Comparison of ENCODE assay signal across 1 cellular context in genomic region chr14:60331201-60332045, GRCh38.
TF ChIP-seq lines count a peak whose summit lies in the region.

No MANE protein-coding gene starts in this region.

TF ChIP-seq in HepG2, 621 proteins besides CTCF, POLR2A, EP300 and RAD21 (continued from another document and continues in another):
- TF ChIP-seq, protein P1, sequence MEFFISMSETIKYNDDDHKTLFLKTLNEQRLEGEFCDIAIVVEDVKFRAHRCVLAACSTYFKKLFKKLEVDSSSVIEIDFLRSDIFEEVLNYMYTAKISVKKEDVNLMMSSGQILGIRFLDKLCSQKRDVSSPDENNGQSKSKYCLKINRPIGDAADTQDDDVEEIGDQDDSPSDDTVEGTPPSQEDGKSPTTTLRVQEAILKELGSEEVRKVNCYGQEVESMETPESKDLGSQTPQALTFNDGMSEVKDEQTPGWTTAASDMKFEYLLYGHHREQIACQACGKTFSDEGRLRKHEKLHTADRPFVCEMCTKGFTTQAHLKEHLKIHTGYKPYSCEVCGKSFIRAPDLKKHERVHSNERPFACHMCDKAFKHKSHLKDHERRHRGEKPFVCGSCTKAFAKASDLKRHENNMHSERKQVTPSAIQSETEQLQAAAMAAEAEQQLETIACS (CRISPR knock-in tag; IDR thresholded peaks at IDR 0.05), result peak; percentile 78
- TF ChIP-seq SPEN (CRISPR knock-in tag; IDR thresholded peaks at IDR 0.05; ENCODE audit: low read depth) (0 out of 2 replicates have a peak, but pooled peaks have one; percentile 29), FOXJ3 (CRISPR knock-in tag; IDR thresholded peaks at IDR 0.05; ENCODE audit: borderline replicate concordance) (0 out of 2 replicates have a peak, but pooled peaks have one; percentile 26), TBX2 (CRISPR knock-in tag; IDR thresholded peaks at IDR 0.05; ENCODE audit: borderline replicate concordance) (peak; percentile 26; the same call in 1 of the 2 replicates), MAFG (CRISPR knock-in tag; IDR thresholded peaks at IDR 0.05) (no peak), TAF15 (IDR thresholded peaks at IDR 0.05; ENCODE audit: low read depth, low read length, poor library complexity, severe bottlenecking) (no peak), BRF2 (CRISPR knock-in tag; IDR thresholded peaks at IDR 0.05) (no peak), NRL (CRISPR knock-in tag; IDR thresholded peaks at IDR 0.05; ENCODE audit: borderline replicate concordance) (peak; percentile 61; the same call in 1 of the 2 replicates), TBP (CRISPR knock-in tag; IDR thresholded peaks at IDR 0.05) (no peak), ZNF607 (CRISPR knock-in tag; IDR thresholded peaks at IDR 0.05; ENCODE audit: borderline replicate concordance) (no peak; the same call in 1 of the 2 replicates), LCORL (IDR thresholded peaks at IDR 0.05) (no peak), LCORL (CRISPR knock-in tag; IDR thresholded peaks at IDR 0.05) (0 out of 2 replicates have a peak, but pooled peaks have one; percentile 45), PBX2 (CRISPR knock-in tag; IDR thresholded peaks at IDR 0.05) (no peak), SP4 (CRISPR knock-in tag; IDR thresholded peaks at IDR 0.05) (0 out of 2 replicates have a peak, but pooled peaks have one; percentile 19), SOX13 (IDR thresholded peaks at IDR 0.05) (no peak), SOX13 (CRISPR knock-in tag; conservative IDR thresholded peaks at IDR 0.05 in 1 of 2, IDR thresholded peaks at IDR 0.05 in 1 of 2) (peak in 1 of 2 experiments; percentile 28; a peak in 1 of 4 replicates), ARNT2 (CRISPR knock-in tag; IDR thresholded peaks at IDR 0.05; ENCODE audit: low read depth) (peak; percentile 48; the same call in 1 of the 2 replicates), PHF8 (CRISPR knock-in tag; IDR thresholded peaks at IDR 0.05) (peak; percentile 44; the same call in 1 of the 2 replicates), KLF11 (CRISPR knock-in tag; IDR thresholded peaks at IDR 0.05) (no peak), SP5 (CRISPR knock-in tag; IDR thresholded peaks at IDR 0.05; ENCODE audit: borderline replicate concordance, low read depth) (no peak), ZNF318 (CRISPR knock-in tag; IDR thresholded peaks at IDR 0.05) (no peak), ZNF776 (CRISPR knock-in tag; IDR thresholded peaks at IDR 0.05) (no peak), BCLAF1 (IDR thresholded peaks at IDR 0.05) (no peak), BHLHE40 (IDR thresholded peaks at IDR 0.05; ENCODE audit: low read length) (peak; percentile 89)
- TF ChIP-seq, protein P2, sequence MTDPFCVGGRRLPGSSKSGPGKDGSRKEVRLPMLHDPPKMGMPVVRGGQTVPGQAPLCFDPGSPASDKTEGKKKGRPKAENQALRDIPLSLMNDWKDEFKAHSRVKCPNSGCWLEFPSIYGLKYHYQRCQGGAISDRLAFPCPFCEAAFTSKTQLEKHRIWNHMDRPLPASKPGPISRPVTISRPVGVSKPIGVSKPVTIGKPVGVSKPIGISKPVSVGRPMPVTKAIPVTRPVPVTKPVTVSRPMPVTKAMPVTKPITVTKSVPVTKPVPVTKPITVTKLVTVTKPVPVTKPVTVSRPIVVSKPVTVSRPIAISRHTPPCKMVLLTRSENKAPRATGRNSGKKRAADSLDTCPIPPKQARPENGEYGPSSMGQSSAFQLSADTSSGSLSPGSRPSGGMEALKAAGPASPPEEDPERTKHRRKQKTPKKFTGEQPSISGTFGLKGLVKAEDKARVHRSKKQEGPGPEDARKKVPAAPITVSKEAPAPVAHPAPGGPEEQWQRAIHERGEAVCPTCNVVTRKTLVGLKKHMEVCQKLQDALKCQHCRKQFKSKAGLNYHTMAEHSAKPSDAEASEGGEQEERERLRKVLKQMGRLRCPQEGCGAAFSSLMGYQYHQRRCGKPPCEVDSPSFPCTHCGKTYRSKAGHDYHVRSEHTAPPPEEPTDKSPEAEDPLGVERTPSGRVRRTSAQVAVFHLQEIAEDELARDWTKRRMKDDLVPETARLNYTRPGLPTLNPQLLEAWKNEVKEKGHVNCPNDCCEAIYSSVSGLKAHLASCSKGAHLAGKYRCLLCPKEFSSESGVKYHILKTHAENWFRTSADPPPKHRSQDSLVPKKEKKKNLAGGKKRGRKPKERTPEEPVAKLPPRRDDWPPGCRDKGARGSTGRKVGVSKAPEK (CRISPR knock-in tag; IDR thresholded peaks at IDR 0.05; ENCODE audit: borderline replicate concordance), result 0 out of 2 replicates have a peak, but pooled peaks have one; percentile 70
- TF ChIP-seq, protein P3, sequence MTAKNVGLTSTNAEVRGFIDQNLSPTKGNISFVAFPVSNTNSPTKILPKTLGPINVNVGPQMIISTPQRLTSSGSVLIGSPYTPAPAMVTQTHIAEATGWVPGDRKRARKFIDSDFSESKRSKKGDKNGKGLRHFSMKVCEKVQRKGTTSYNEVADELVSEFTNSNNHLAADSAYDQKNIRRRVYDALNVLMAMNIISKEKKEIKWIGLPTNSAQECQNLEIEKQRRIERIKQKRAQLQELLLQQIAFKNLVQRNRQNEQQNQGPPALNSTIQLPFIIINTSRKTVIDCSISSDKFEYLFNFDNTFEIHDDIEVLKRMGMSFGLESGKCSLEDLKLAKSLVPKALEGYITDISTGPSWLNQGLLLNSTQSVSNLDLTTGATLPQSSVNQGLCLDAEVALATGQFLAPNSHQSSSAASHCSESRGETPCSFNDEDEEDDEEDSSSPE (CRISPR knock-in tag; IDR thresholded peaks at IDR 0.05), result peak; percentile 15; the same call in 1 of the 2 replicates
- TF ChIP-seq, protein P4, sequence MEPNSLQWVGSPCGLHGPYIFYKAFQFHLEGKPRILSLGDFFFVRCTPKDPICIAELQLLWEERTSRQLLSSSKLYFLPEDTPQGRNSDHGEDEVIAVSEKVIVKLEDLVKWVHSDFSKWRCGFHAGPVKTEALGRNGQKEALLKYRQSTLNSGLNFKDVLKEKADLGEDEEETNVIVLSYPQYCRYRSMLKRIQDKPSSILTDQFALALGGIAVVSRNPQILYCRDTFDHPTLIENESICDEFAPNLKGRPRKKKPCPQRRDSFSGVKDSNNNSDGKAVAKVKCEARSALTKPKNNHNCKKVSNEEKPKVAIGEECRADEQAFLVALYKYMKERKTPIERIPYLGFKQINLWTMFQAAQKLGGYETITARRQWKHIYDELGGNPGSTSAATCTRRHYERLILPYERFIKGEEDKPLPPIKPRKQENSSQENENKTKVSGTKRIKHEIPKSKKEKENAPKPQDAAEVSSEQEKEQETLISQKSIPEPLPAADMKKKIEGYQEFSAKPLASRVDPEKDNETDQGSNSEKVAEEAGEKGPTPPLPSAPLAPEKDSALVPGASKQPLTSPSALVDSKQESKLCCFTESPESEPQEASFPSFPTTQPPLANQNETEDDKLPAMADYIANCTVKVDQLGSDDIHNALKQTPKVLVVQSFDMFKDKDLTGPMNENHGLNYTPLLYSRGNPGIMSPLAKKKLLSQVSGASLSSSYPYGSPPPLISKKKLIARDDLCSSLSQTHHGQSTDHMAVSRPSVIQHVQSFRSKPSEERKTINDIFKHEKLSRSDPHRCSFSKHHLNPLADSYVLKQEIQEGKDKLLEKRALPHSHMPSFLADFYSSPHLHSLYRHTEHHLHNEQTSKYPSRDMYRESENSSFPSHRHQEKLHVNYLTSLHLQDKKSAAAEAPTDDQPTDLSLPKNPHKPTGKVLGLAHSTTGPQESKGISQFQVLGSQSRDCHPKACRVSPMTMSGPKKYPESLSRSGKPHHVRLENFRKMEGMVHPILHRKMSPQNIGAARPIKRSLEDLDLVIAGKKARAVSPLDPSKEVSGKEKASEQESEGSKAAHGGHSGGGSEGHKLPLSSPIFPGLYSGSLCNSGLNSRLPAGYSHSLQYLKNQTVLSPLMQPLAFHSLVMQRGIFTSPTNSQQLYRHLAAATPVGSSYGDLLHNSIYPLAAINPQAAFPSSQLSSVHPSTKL (CRISPR knock-in tag; IDR thresholded peaks at IDR 0.05), result no peak; the same call in 1 of the 2 replicates
